ENCODE assay signal across 1 cellular context in genomic region chr9:127224178-127224882, GRCh38.
A peak's percentile ranks its signal among the peaks of the same experiment; 100 is the strongest.
TF ChIP-seq lines count a peak whose summit lies in the region.

No MANE protein-coding gene starts in this region.

TF ChIP-seq in HepG2, 621 proteins besides CTCF, POLR2A, EP300 and RAD21 (continued from another document and continues in another):
- TF ChIP-seq DMTF1 (CRISPR knock-in tag; IDR thresholded peaks at IDR 0.05) (no peak), ZNF207 (IDR thresholded peaks at IDR 0.05; ENCODE audit: borderline replicate concordance) (no peak), IRF1 (CRISPR knock-in tag; IDR thresholded peaks at IDR 0.05; ENCODE audit: low read depth) (no peak), MTF1 (CRISPR knock-in tag; IDR thresholded peaks at IDR 0.05) (no peak), ZNF781 (CRISPR knock-in tag; IDR thresholded peaks at IDR 0.05; ENCODE audit: borderline replicate concordance, not compliant biosample characterization) (peak; percentile 37), SSRP1 (CRISPR knock-in tag; IDR thresholded peaks at IDR 0.05) (no peak), NFIB (CRISPR knock-in tag; IDR thresholded peaks at IDR 0.05; ENCODE audit: borderline replicate concordance) (no peak), SIX4 (CRISPR knock-in tag; IDR thresholded peaks at IDR 0.05) (no peak), REXO4 (CRISPR knock-in tag; IDR thresholded peaks at IDR 0.05; ENCODE audit: borderline replicate concordance) (no peak), ZFP37 (CRISPR knock-in tag; IDR thresholded peaks at IDR 0.05; ENCODE audit: borderline replicate concordance) (no peak), SNAPC2 (CRISPR knock-in tag; IDR thresholded peaks at IDR 0.05) (no peak), ZNF788 (CRISPR knock-in tag; IDR thresholded peaks at IDR 0.05; ENCODE audit: borderline replicate concordance) (peak; percentile 53; the same call in 1 of the 2 replicates), ZNF274 (CRISPR knock-in tag; IDR thresholded peaks at IDR 0.05) (peak; percentile 35; the same call in 1 of the 2 replicates), ZFYVE20 (CRISPR knock-in tag; IDR thresholded peaks at IDR 0.05; ENCODE audit: borderline replicate concordance, low read depth) (no peak), ZNF382 (CRISPR knock-in tag; IDR thresholded peaks at IDR 0.05; ENCODE audit: borderline replicate concordance) (no peak), TCF7 (IDR thresholded peaks at IDR 0.05; ENCODE audit: low read depth) (no peak), RARA (CRISPR knock-in tag; IDR thresholded peaks at IDR 0.05) (no peak), ZNF136 (CRISPR knock-in tag; IDR thresholded peaks at IDR 0.05; ENCODE audit: low read depth) (0 out of 2 replicates have a peak, but pooled peaks have one; percentile 67), ZNF567 (CRISPR knock-in tag; IDR thresholded peaks at IDR 0.05; ENCODE audit: borderline replicate concordance) (no peak), DNMT1 (CRISPR knock-in tag; IDR thresholded peaks at IDR 0.05) (no peak), SOX5 (CRISPR knock-in tag; IDR thresholded peaks at IDR 0.05; ENCODE audit: borderline replicate concordance) (no peak; the same call in 1 of the 2 replicates), ZNF142 (CRISPR knock-in tag; IDR thresholded peaks at IDR 0.05) (no peak), HMGXB4 (CRISPR knock-in tag; IDR thresholded peaks at IDR 0.05; ENCODE audit: borderline replicate concordance in 1 of 2, low read depth in 1 of 2) (peak in 1 of 2 experiments; percentile 40; a peak in 1 of 4 replicates)
- TF ChIP-seq, protein P1, sequence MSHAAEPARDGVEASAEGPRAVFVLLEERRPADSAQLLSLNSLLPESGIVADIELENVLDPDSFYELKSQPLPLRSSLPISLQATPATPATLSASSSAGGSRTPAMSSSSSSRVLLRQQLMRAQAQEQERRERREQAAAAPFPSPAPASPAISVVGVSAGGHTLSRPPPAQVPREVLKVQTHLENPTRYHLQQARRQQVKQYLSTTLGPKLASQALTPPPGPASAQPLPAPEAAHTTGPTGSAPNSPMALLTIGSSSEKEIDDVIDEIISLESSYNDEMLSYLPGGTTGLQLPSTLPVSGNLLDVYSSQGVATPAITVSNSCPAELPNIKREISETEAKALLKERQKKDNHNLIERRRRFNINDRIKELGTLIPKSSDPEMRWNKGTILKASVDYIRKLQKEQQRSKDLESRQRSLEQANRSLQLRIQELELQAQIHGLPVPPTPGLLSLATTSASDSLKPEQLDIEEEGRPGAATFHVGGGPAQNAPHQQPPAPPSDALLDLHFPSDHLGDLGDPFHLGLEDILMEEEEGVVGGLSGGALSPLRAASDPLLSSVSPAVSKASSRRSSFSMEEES (CRISPR knock-in tag; IDR thresholded peaks at IDR 0.05): no peak
- TF ChIP-seq, protein P2, sequence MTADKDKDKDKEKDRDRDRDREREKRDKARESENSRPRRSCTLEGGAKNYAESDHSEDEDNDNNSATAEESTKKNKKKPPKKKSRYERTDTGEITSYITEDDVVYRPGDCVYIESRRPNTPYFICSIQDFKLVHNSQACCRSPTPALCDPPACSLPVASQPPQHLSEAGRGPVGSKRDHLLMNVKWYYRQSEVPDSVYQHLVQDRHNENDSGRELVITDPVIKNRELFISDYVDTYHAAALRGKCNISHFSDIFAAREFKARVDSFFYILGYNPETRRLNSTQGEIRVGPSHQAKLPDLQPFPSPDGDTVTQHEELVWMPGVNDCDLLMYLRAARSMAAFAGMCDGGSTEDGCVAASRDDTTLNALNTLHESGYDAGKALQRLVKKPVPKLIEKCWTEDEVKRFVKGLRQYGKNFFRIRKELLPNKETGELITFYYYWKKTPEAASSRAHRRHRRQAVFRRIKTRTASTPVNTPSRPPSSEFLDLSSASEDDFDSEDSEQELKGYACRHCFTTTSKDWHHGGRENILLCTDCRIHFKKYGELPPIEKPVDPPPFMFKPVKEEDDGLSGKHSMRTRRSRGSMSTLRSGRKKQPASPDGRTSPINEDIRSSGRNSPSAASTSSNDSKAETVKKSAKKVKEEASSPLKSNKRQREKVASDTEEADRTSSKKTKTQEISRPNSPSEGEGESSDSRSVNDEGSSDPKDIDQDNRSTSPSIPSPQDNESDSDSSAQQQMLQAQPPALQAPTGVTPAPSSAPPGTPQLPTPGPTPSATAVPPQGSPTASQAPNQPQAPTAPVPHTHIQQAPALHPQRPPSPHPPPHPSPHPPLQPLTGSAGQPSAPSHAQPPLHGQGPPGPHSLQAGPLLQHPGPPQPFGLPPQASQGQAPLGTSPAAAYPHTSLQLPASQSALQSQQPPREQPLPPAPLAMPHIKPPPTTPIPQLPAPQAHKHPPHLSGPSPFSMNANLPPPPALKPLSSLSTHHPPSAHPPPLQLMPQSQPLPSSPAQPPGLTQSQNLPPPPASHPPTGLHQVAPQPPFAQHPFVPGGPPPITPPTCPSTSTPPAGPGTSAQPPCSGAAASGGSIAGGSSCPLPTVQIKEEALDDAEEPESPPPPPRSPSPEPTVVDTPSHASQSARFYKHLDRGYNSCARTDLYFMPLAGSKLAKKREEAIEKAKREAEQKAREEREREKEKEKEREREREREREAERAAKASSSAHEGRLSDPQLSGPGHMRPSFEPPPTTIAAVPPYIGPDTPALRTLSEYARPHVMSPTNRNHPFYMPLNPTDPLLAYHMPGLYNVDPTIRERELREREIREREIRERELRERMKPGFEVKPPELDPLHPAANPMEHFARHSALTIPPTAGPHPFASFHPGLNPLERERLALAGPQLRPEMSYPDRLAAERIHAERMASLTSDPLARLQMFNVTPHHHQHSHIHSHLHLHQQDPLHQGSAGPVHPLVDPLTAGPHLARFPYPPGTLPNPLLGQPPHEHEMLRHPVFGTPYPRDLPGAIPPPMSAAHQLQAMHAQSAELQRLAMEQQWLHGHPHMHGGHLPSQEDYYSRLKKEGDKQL (CRISPR knock-in tag; IDR thresholded peaks at IDR 0.05; ENCODE audit: low read depth): no peak
- TF ChIP-seq, protein P3, sequence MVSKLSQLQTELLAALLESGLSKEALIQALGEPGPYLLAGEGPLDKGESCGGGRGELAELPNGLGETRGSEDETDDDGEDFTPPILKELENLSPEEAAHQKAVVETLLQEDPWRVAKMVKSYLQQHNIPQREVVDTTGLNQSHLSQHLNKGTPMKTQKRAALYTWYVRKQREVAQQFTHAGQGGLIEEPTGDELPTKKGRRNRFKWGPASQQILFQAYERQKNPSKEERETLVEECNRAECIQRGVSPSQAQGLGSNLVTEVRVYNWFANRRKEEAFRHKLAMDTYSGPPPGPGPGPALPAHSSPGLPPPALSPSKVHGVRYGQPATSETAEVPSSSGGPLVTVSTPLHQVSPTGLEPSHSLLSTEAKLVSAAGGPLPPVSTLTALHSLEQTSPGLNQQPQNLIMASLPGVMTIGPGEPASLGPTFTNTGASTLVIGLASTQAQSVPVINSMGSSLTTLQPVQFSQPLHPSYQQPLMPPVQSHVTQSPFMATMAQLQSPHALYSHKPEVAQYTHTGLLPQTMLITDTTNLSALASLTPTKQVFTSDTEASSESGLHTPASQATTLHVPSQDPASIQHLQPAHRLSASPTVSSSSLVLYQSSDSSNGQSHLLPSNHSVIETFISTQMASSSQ (IDR thresholded peaks at IDR 0.05; ENCODE audit: low read depth): no peak
- TF ChIP-seq, protein P3 (CRISPR knock-in tag; IDR thresholded peaks at IDR 0.05; ENCODE audit: borderline replicate concordance): no peak
